Comparison of ENCODE assay signal across 1 cellular context in genomic region chr15:88987590-88987950, GRCh38.
TF ChIP-seq lines count a peak whose summit lies in the region.

No MANE protein-coding gene starts in this region.

TF ChIP-seq in H1, 55 proteins besides CTCF, POLR2A, EP300 and RAD21:
- no peak for TF ChIP-seq POU5F1 (IDR thresholded peaks at IDR 0.05; ENCODE audit: low read depth, low read length)
- TF ChIP-seq ATF2 (IDR thresholded peaks at IDR 0.05; ENCODE audit: low read length): no peak
- TF ChIP-seq PHF8 (conservative IDR thresholded peaks at IDR 0.05; ENCODE audit: low read depth, low read length): no peak
- TF ChIP-seq SUZ12 (IDR thresholded peaks at IDR 0.05; ENCODE audit: low read length): no peak
- TF ChIP-seq USF2 (IDR thresholded peaks at IDR 0.05; ENCODE audit: low read length): no peak
- TF ChIP-seq CHD1 (IDR thresholded peaks at IDR 0.05; ENCODE audit: low read depth, low read length): no peak
- TF ChIP-seq CHD2 (IDR thresholded peaks at IDR 0.05; ENCODE audit: low read length): no peak
- TF ChIP-seq BRCA1 (IDR thresholded peaks at IDR 0.05; ENCODE audit: low read depth, low read length): no peak
- no peak for TF ChIP-seq NRF1 (IDR thresholded peaks at IDR 0.05; ENCODE audit: low read depth, low read length)
TF ChIP-seq in H1: peak in this region for 0.
